Comparison of ENCODE assay signal across 22 cellular contexts in genomic region chr13:102561933-102562332, GRCh38.
"Had no signal": no experiment of that assay in that cellular context is flagged by ENCODE, and none has a peak within 500 bp of the region (broad histone marks: within the 10 kb centered on the region; RNA-seq: fewer than 3 reads in every experiment).

No MANE protein-coding gene starts in this region.

- H3K36me3 ChIP-seq: SJSA1 had no signal

- DNase-seq: Karpas-422, KBM-7, MM.1S, NCI-H1092 treated with DMSO at 0.1 percent for 48 hours, NCI-H1436, NCI-H187, NCI-H2029, NCI-H2081 treated with DMSO at 0.1 percent for 48 hours, NCI-H2171, NCI-H226, NCI-H446, NCI-H510A, NCI-H524 treated with DMSO at 0.1 percent for 48 hours, NCI-H69, NCI-H774, SHP77 had no signal

- H3K9me3 ChIP-seq: SJSA1 had no signal

- H3K4me3 ChIP-seq: SJSA1, SK-N-MC had no signal

- FAIRE-seq: HTR-8/SVneo, RCC 7860 had no signal

- H3K27ac ChIP-seq: HL-60, RWPE1, SJSA1, SK-N-MC had no signal

- H3K4me1 ChIP-seq: SJSA1 had no signal
